In genomic region chr14:51547260-51547659, GRCh38 we compare ENCODE assay signal across 10 cellular contexts.
A peak's percentile ranks its signal among the peaks of the same experiment; 100 is the strongest.
DNase-seq lines count a peak whose midpoint lies in the region; ATAC-seq and TF ChIP-seq lines count a peak whose summit lies in the region.
"Had no signal": no experiment of that assay in that cellular context is flagged by ENCODE, and none has a peak within 500 bp of the region (broad histone marks: within the 10 kb centered on the region; RNA-seq: fewer than 3 reads in every experiment).

No MANE protein-coding gene starts in this region.

- H3K27ac ChIP-seq in PC-9 (peak overlapping the region; percentile 84), MM.1S (ENCODE audit: low read length) (no peak overlapping the region)
- H3K27ac ChIP-seq: upper lobe of right lung had no signal

- H4K20me1 ChIP-seq in PC-9 (ENCODE audit: insufficient read depth) (no peaks in the 10 kb centered on the region), MM.1S (ENCODE audit: insufficient read depth, low read length) (no peaks in the 10 kb centered on the region)

- no peak overlapping the region for H2AFZ ChIP-seq in PC-9
- H2AFZ ChIP-seq in MM.1S (ENCODE audit: low read length), result no peak overlapping the region

- POLR2A ChIA-PET in PC-9 (lab: Charles Lee; ENCODE audit: unreplicated experiment), result interaction anchor here (0.7 kb wide), 1 partner anchor 468 kb away, joined by 4 read pairs; no protein-coding TSS in a partner anchor

- H3K36me3 ChIP-seq in BE2C (no peaks in the 10 kb centered on the region), PC-9 (ENCODE audit: low read depth) (no peaks in the 10 kb centered on the region), MM.1S (replicated peaks; ENCODE audit: insufficient read depth, low read length) (no peaks in the 10 kb centered on the region)
- H3K36me3 ChIP-seq: upper lobe of right lung had no signal

- TF ChIP-seq CTCF in BE2C (IDR thresholded peaks at IDR 0.05; ENCODE audit: low read depth, low read length), result no peak
- no peak for TF ChIP-seq CTCF in PC-9 (conservative IDR thresholded peaks at IDR 0.05)
- no peak for TF ChIP-seq CTCF in omental fat pad (IDR thresholded peaks at IDR 0.05)
- no peak for TF ChIP-seq CTCF in MM.1S (IDR thresholded peaks at IDR 0.05; ENCODE audit: low read length)

- H3F3A ChIP-seq in PC-9 (ENCODE audit: insufficient read depth, low read depth) (peaks cover 21% of the 10 kb centered on the region), MM.1S (ENCODE audit: insufficient read depth, low read length) (no peaks in the 10 kb centered on the region)

- peak; percentile 94 for ATAC-seq in omental fat pad (ENCODE audit: low FRiP score)
- ATAC-seq: naive thymus-derived CD8-positive, alpha-beta T cell; upper lobe of right lung had no signal

- H3K4me1 ChIP-seq in BE2C (peaks cover 38% of the 10 kb centered on the region), PC-9 (replicated peaks; ENCODE audit: insufficient read depth) (peaks cover 34% of the 10 kb centered on the region), MM.1S (ENCODE audit: low read length) (no peaks in the 10 kb centered on the region)
- H3K4me1 ChIP-seq: upper lobe of right lung had no signal

- H3K27me3 ChIP-seq in BE2C, result no peaks in the 10 kb centered on the region
- no peaks in the 10 kb centered on the region for H3K27me3 ChIP-seq in PC-9 (ENCODE audit: insufficient read depth, low read depth)
- H3K27me3 ChIP-seq in MM.1S (replicated peaks; ENCODE audit: insufficient read depth, low read length), result no peaks in the 10 kb centered on the region
- H3K27me3 ChIP-seq: upper lobe of right lung had no signal

- no peak overlapping the region for H3K9ac ChIP-seq in MM.1S (ENCODE audit: low read length)

- H3K9me2 ChIP-seq in PC-9 (ENCODE audit: insufficient read depth) (no peaks in the 10 kb centered on the region), MM.1S (replicated peaks; ENCODE audit: insufficient read depth, low read length) (no peaks in the 10 kb centered on the region)

- H3K9me3 ChIP-seq in BE2C (no peaks in the 10 kb centered on the region), PC-9 (ENCODE audit: insufficient read depth, low read depth) (peaks cover 8% of the 10 kb centered on the region; the same call in 1 of the 2 replicates), MM.1S (replicated peaks; ENCODE audit: insufficient read depth, low read length) (no peaks in the 10 kb centered on the region)
- H3K9me3 ChIP-seq: upper lobe of right lung had no signal

- H3K4me2 ChIP-seq in PC-9 (peak overlapping the region; percentile 54), MM.1S (ENCODE audit: low read depth, low read length) (no peak overlapping the region)

- BruUV-seq in PC-9 (replicated peaks; lab: Mats Ljungman, UMichigan), result no TSS peak

- intact Hi-C loops in PC-9 (cut with micrococcal nuclease; ENCODE audit: unreplicated experiment), result loop anchor here (2.0 to 5.0 kb wide), 3 partner anchors 90 to 150 kb away; no protein-coding TSS in a partner anchor

- no peak overlapping the region for H3K4me3 ChIP-seq in BE2C (ENCODE audit: low read depth, low read length)
- H3K4me3 ChIP-seq in PC-9, result no peak overlapping the region
- H3K4me3 ChIP-seq in MM.1S (ENCODE audit: low read length), result no peak overlapping the region
- H3K4me3 ChIP-seq: upper lobe of right lung had no signal

- H3K79me2 ChIP-seq in PC-9 (ENCODE audit: low read depth) (no peaks in the 10 kb centered on the region), MM.1S (ENCODE audit: low read length) (no peaks in the 10 kb centered on the region)

- CTCF ChIA-PET in PC-9 (lab: Charles Lee), result interaction anchor here (0.6 to 0.7 kb wide), 2 partner anchors 229 to 233 kb away, joined by 3 to 4 read pairs; no protein-coding TSS in a partner anchor

- DNase-seq in BE2C (peak; percentile 58), PC-9 (peak; percentile 57 to 93), fibroblast of gingiva (ENCODE audit: low read depth) (peak; percentile 97), omental fat pad (ENCODE audit: low spot score) (no peak), AML-193 (lab: John Stamatoyannopoulos, UW) (no peak), MM.1S (no peak)
- DNase-seq in stimulated activated CD4-positive, alpha-beta T cell treated with anti-CD3 and anti-CD28 coated beads, Interleukin-4, amount 100 ng/mL, for 24 hours, result no peak
- no peak for DNase-seq in activated CD4-positive, CD25-positive, alpha-beta regulatory T cell treated with anti-CD3 and anti-CD28 coated beads, Interleukin-2, amount 50 U/mL, for 72 hours
- DNase-seq: naive thymus-derived CD8-positive, alpha-beta T cell; upper lobe of right lung had no signal

Comparison
In these comparisons a context has a peak if more than half of its experiments do, and no peak if none do; other contexts are left out.
1. DNase-seq: peak in BE2C (single experiment), PC-9 (2 of 2) and fibroblast of gingiva (single experiment); none in omental fat pad (single experiment), AML-193 (0 of 2), stimulated activated CD4-positive, alpha-beta T cell treated with anti-CD3 and anti-CD28 coated beads, Interleukin-4, amount 100 ng/mL, for 24 hours (single experiment), activated CD4-positive, CD25-positive, alpha-beta regulatory T cell treated with anti-CD3 and anti-CD28 coated beads, Interleukin-2, amount 50 U/mL, for 72 hours (single experiment) and MM.1S (single experiment).